Comparison of ENCODE assay signal across 30 cellular contexts in the genomic region with DNA sequence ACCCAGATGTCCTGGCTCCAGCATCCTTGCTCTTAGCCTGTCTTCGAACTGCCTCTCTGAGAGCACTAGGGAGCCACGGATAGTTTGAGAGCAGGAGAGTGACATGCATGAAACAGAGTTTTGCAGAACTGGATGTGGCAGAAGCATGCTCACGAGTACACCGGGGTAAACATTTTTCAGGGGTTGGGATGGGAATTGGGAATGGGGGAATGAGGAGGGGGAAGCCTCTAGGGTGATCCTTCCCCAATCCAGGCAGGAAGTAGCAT. TPM values are rescaled to one million over a fixed set of nuclear protein-coding genes. Genes with fewer than 3 reads are reported as not detected.
A peak's percentile ranks its signal among the peaks of the same experiment; 100 is the strongest.
DNase-seq lines count a peak whose midpoint lies in the region; ATAC-seq, FAIRE-seq and TF ChIP-seq lines count a peak whose summit lies in the region.
"Had no signal": no experiment of that assay in that cellular context is flagged by ENCODE, and none has a peak within 500 bp of the region (broad histone marks: within the 10 kb centered on the region; RNA-seq: fewer than 3 reads in every experiment).

No MANE protein-coding gene starts in this region.

- H3K79me2 ChIP-seq in H1 (ENCODE audit: control insufficient read depth in 1 of 2, insufficient read depth in 2 of 2, low read length in 2 of 2) (no peaks in the 10 kb centered on the region), neural progenitor cell (ENCODE audit: low read depth) (no peaks in the 10 kb centered on the region)

- FAIRE-seq in H1 (lab: Jason Lieb, UNC) = no peak
- FAIRE-seq: GM19239 had no signal

- BruUV-seq in MCF 10A (replicated peaks; lab: Mats Ljungman, UMichigan) = no TSS peak

- 0 out of 2 replicates have a peak, but pooled peaks cover 3% of the 10 kb centered on the region for H3K23me2 ChIP-seq in H1 (ENCODE audit: low read depth, low read length)

- H3K4me3 Mint-ChIP-seq in MCF 10A (ENCODE audit: unreplicated experiment) (no peak overlapping the region), neural progenitor cell (peak overlapping the region; percentile 60)
- H3K4me3 Mint-ChIP-seq: activated CD8-positive, alpha-beta T cell treated with anti-CD3 and anti-CD28 coated beads for 36 hours; activated naive CD8-positive, alpha-beta T cell treated with anti-CD3 and anti-CD28 coated beads, Interleukin-2, amount 10 ng/mL, durations not matched to agents 7 days and 5 days; CD4-positive, alpha-beta T cell; HFFc6 had no signal

- no peak overlapping the region for H2BK12ac ChIP-seq in H1 (ENCODE audit: low read depth, low read length)

- POLR2A ChIA-PET in MCF 10A (lab: Yijun Ruan, JAX) (no interaction called here), H1 (lab: Charles Lee; ENCODE audit: partially characterized antibody) (no interaction called here)

- no peaks in the 10 kb centered on the region for H3K27me3 ChIP-seq in breast epithelium
- no peaks in the 10 kb centered on the region for H3K27me3 ChIP-seq in H1 (replicated peaks in 1 of 4; ENCODE audit: control insufficient read depth in 3 of 4, extremely low read depth in 1 of 4, insufficient read depth in 3 of 4, low read length in 3 of 4)
- no peaks in the 10 kb centered on the region for H3K27me3 ChIP-seq in neural progenitor cell
- H3K27me3 ChIP-seq in subcutaneous abdominal adipose tissue (ENCODE audit: control insufficient read depth in 5 of 5, insufficient read depth in 4 of 5, low read length in 5 of 5) = no peaks in the 10 kb centered on the region
- H3K27me3 ChIP-seq: tibial nerve had no signal

- H2BK15ac ChIP-seq in H1 (ENCODE audit: low read length) = peak overlapping the region; percentile 18; the same call in 1 of the 2 replicates

- H3K27ac ChIP-seq in breast epithelium = peak overlapping the region; percentile 78 to 79
- no peak overlapping the region for H3K27ac ChIP-seq in H1 (ENCODE audit: low read depth, low read length)
- H3K27ac ChIP-seq in neural progenitor cell = no peak overlapping the region
- peak overlapping the region; percentile 62 for H3K27ac ChIP-seq in subcutaneous abdominal adipose tissue (ENCODE audit: low read depth, low read length)
- H3K27ac ChIP-seq: foreskin keratinocyte, neutrophil had no signal

- H3K9me3 Mint-ChIP-seq in MCF 10A (ENCODE audit: unreplicated experiment) = no peaks in the 10 kb centered on the region
- H3K9me3 Mint-ChIP-seq in neural progenitor cell = no peaks in the 10 kb centered on the region
- H3K9me3 Mint-ChIP-seq: activated CD8-positive, alpha-beta T cell treated with anti-CD3 and anti-CD28 coated beads for 36 hours; activated naive CD8-positive, alpha-beta T cell treated with anti-CD3 and anti-CD28 coated beads, Interleukin-2, amount 10 ng/mL, durations not matched to agents 7 days and 5 days; CD4-positive, alpha-beta T cell; HFFc6 had no signal

- no peak overlapping the region for H3K4me3 ChIP-seq in breast epithelium
- no peak overlapping the region for H3K4me3 ChIP-seq in H1 (ENCODE audit: extremely low read depth in 1 of 4, insufficient read depth in 2 of 4, low read depth in 3 of 4, low read length in 4 of 4)
- no peak overlapping the region for H3K4me3 ChIP-seq in neural progenitor cell
- no peak overlapping the region for H3K4me3 ChIP-seq in subcutaneous abdominal adipose tissue (ENCODE audit: low read depth in 1 of 5, low read length in 5 of 5)
- H3K4me3 ChIP-seq: tibial nerve had no signal

- no peak overlapping the region for H3K4ac ChIP-seq in H1 (replicated peaks; ENCODE audit: insufficient read length, low read depth, low read length)

- H2AFZ ChIP-seq in H1 (ENCODE audit: low read length) (no peak overlapping the region), neural progenitor cell (replicated peaks) (no peak overlapping the region)

- no peak overlapping the region for H2BK120ac ChIP-seq in H1 (replicated peaks; ENCODE audit: low read depth, low read length)

- CTCF ChIA-PET in MCF 10A (lab: Yijun Ruan, JAX) (no interaction called here), H1 (lab: Charles Lee; ENCODE audit: partially characterized antibody) (interaction anchor here (0.6 kb wide), 1 partner anchor 536 kb away, joined by 3 read pairs; no protein-coding TSS in a partner anchor)

- no peak overlapping the region for H3K14ac ChIP-seq in H1 (ENCODE audit: insufficient read length)

- 98% methylated on average over 4 of the region's 4 CpGs; no CpG with 5 or more reads in 1 of the 2 experiments for WGBS in H1 (ENCODE audit: extremely low coverage in 1 of 2, insufficient coverage in 1 of 2, insufficient read length in 1 of 2, insufficient replicate concordance in 2 of 2, low coverage in 1 of 2, low lambda C conversion rate in 2 of 2, missing lambda C conversion rate in 1 of 2), 2 experiments

- ATAC-seq in HG03039 (IDR thresholded peaks at IDR 0.05; ENCODE audit: unreplicated experiment) = no peak
- ATAC-seq: activated CD8-positive, alpha-beta T cell treated with anti-CD3 and anti-CD28 coated beads for 36 hours; foreskin keratinocyte had no signal

- H4K91ac ChIP-seq in H1 (replicated peaks; ENCODE audit: insufficient read length, low read length) = no peak overlapping the region

- H3F3A ChIP-seq in neural progenitor cell (ENCODE audit: low read depth) = no peaks in the 10 kb centered on the region

- no peak overlapping the region for H3K23ac ChIP-seq in H1 (ENCODE audit: insufficient read length)

- no peak for TF ChIP-seq RAD21 in H1 (IDR thresholded peaks at IDR 0.05 in 1 of 2, conservative IDR thresholded peaks at IDR 0.05 in 1 of 2; ENCODE audit: low read depth in 2 of 2, low read length in 2 of 2)

- H3K9ac ChIP-seq in H1 (replicated peaks in 1 of 4; ENCODE audit: extremely low read depth in 1 of 4, low read depth in 3 of 4, low read length in 3 of 4) (no peak overlapping the region), neural progenitor cell (no peak overlapping the region), subcutaneous abdominal adipose tissue (ENCODE audit: low read length in 5 of 5) (peak overlapping the region in 2 of 5 donors; percentile 38 to 54)

- H3K27me3 Mint-ChIP-seq in MCF 10A (ENCODE audit: insufficient read depth, unreplicated experiment) (no peaks in the 10 kb centered on the region), neural progenitor cell (ENCODE audit: insufficient read depth, low read depth) (peaks cover 17% of the 10 kb centered on the region)
- H3K27me3 Mint-ChIP-seq: activated CD8-positive, alpha-beta T cell treated with anti-CD3 and anti-CD28 coated beads for 36 hours; CD4-positive, alpha-beta T cell had no signal

- peaks cover 5 to 32% of the 10 kb centered on the region in 2 donors for H3K4me1 ChIP-seq in breast epithelium
- H3K4me1 ChIP-seq in H1 (replicated peaks in 1 of 4; ENCODE audit: control insufficient read depth in 3 of 4, insufficient read depth in 4 of 4, low read length in 3 of 4) = peaks cover 0 to 2% (median 0%) of the 10 kb centered on the region in 4 experiments; a peak in 2 of 7 replicates
- H3K4me1 ChIP-seq in neural progenitor cell = peaks cover 8% of the 10 kb centered on the region
- peaks cover 21 to 92% (median 72%) of the 10 kb centered on the region in 5 donors for H3K4me1 ChIP-seq in subcutaneous abdominal adipose tissue (ENCODE audit: control insufficient read depth in 5 of 5, insufficient read depth in 5 of 5, low read length in 5 of 5)
- H3K4me1 ChIP-seq: foreskin keratinocyte had no signal

- H3K36me3 Mint-ChIP-seq in MCF 10A (ENCODE audit: insufficient read depth, unreplicated experiment) = peaks cover 3% of the 10 kb centered on the region
- no peaks in the 10 kb centered on the region for H3K36me3 Mint-ChIP-seq in neural progenitor cell
- H3K36me3 Mint-ChIP-seq: activated naive CD8-positive, alpha-beta T cell treated with anti-CD3 and anti-CD28 coated beads, Interleukin-2, amount 10 ng/mL, durations not matched to agents 7 days and 5 days had no signal

- H3K79me1 ChIP-seq in H1 (ENCODE audit: low read depth, low read length) = no peaks in the 10 kb centered on the region

- no peaks in the 10 kb centered on the region for H3K9me3 ChIP-seq in breast epithelium
- H3K9me3 ChIP-seq in H1 (ENCODE audit: insufficient read depth in 2 of 2, low read depth in 1 of 2, low read length in 1 of 2) = no peaks in the 10 kb centered on the region
- no peaks in the 10 kb centered on the region for H3K9me3 ChIP-seq in neural progenitor cell (ENCODE audit: low read depth)
- H3K9me3 ChIP-seq in subcutaneous abdominal adipose tissue (ENCODE audit: control insufficient read depth in 5 of 5, low read length in 5 of 5) = peaks cover 0 to 4% (median 0%) of the 10 kb centered on the region in 5 donors
- H3K9me3 ChIP-seq: neutrophil, tibial nerve had no signal

- no peak overlapping the region for H3K18ac ChIP-seq in H1 (ENCODE audit: extremely low read depth, low read length)

- no peak overlapping the region for H2BK20ac ChIP-seq in H1 (ENCODE audit: low read length)

- H3K56ac ChIP-seq in H1 (replicated peaks; ENCODE audit: insufficient read length, low read depth, low read length) = no peak overlapping the region

- H3K27ac Mint-ChIP-seq in MCF 10A (ENCODE audit: low read depth, unreplicated experiment) = no peak overlapping the region
- H3K27ac Mint-ChIP-seq in neural progenitor cell = no peak overlapping the region
- H3K27ac Mint-ChIP-seq: activated CD8-positive, alpha-beta T cell treated with anti-CD3 and anti-CD28 coated beads for 36 hours; activated naive CD8-positive, alpha-beta T cell treated with anti-CD3 and anti-CD28 coated beads, Interleukin-2, amount 10 ng/mL, durations not matched to agents 7 days and 5 days; CD4-positive, alpha-beta T cell; HFFc6 had no signal

- intact Hi-C loops in breast epithelium (cut with DNase I; ENCODE audit: low total_unique reads) = no loop called here
- intact Hi-C loops in MCF 10A (cut with micrococcal nuclease) = no loop called here

- H3K4me1 Mint-ChIP-seq in MCF 10A (ENCODE audit: insufficient read depth, unreplicated experiment) (peaks cover 25% of the 10 kb centered on the region), neural progenitor cell (peaks cover 44% of the 10 kb centered on the region)
- H3K4me1 Mint-ChIP-seq: activated naive CD8-positive, alpha-beta T cell treated with anti-CD3 and anti-CD28 coated beads, Interleukin-2, amount 10 ng/mL, durations not matched to agents 7 days and 5 days had no signal

- TF ChIP-seq EP300 in H1 (IDR thresholded peaks at IDR 0.05; ENCODE audit: borderline replicate concordance in 1 of 2, low read depth in 2 of 2, low read length in 2 of 2) = no peak

- H4K20me1 ChIP-seq in H1 (replicated peaks in 1 of 2; ENCODE audit: control insufficient read depth in 1 of 2, insufficient read depth in 2 of 2, low read length in 2 of 2) = no peaks in the 10 kb centered on the region
- H4K20me1 ChIP-seq in neural progenitor cell (ENCODE audit: low read depth) = no peaks in the 10 kb centered on the region

- no peak overlapping the region for H3K4me2 ChIP-seq in H1 (ENCODE audit: insufficient read depth in 1 of 2, low read depth in 2 of 2, low read length in 2 of 2)
- no peak overlapping the region for H3K4me2 ChIP-seq in neural progenitor cell

- H4K5ac ChIP-seq in H1 (ENCODE audit: insufficient read length, low read depth, low read length) = no peak overlapping the region

- no peak overlapping the region for H2AK5ac ChIP-seq in H1 (ENCODE audit: low read depth, low read length)

- no peak overlapping the region for H2BK5ac ChIP-seq in H1 (ENCODE audit: low read depth, low read length)

- TF ChIP-seq CTCF in breast epithelium (IDR thresholded peaks at IDR 0.05) (no peak), MCF 10A (IDR thresholded peaks at IDR 0.05; ENCODE audit: unreplicated experiment) (no peak), H1 (IDR thresholded peaks at IDR 0.05; ENCODE audit: control extremely low read depth in 1 of 3, insufficient read depth in 1 of 3, low read depth in 1 of 3, low read length in 3 of 3) (no peak), neural progenitor cell (IDR thresholded peaks at IDR 0.05) (no peak)

- H3K36me3 ChIP-seq in breast epithelium (no peaks in the 10 kb centered on the region), H1 (ENCODE audit: control insufficient read depth in 2 of 4, insufficient read depth in 4 of 4, low read length in 3 of 4) (no peaks in the 10 kb centered on the region), neural progenitor cell (no peaks in the 10 kb centered on the region), subcutaneous abdominal adipose tissue (ENCODE audit: control insufficient read depth in 5 of 5, insufficient read depth in 5 of 5, low read length in 5 of 5) (no peaks in the 10 kb centered on the region)
- H3K36me3 ChIP-seq: neutrophil, tibial nerve had no signal

- TF ChIP-seq POLR2A in breast epithelium (IDR thresholded peaks at IDR 0.05) = no peak
- no peak for TF ChIP-seq POLR2A in H1 (IDR thresholded peaks at IDR 0.05; ENCODE audit: control extremely low read depth in 1 of 2, low read depth in 2 of 2, low read length in 2 of 2)

- DNase-seq in breast epithelium (ENCODE audit: low spot score in 2 of 2) (no peak), MCF 10A (ENCODE audit: unreplicated experiment) (no peak), H1 (ENCODE audit: low read depth in 1 of 2, low spot score in 2 of 2) (no peak), neural progenitor cell (ENCODE audit: low spot score) (no peak), putamen (ENCODE audit: low spot score) (no peak), NCI-H1694 (lab: John Stamatoyannopoulos, UW) (no peak)
- DNase-seq: 8988T; activated CD4-positive, alpha-beta T cell treated with anti-CD3 and anti-CD28 coated beads for 1 hour; activated CD8-positive, alpha-beta T cell treated with anti-CD3 and anti-CD28 coated beads for 36 hours; activated effector memory CD4-positive, alpha-beta T cell treated with Interleukin-2 at 50 U/mL for 16 hours; activated naive CD8-positive, alpha-beta T cell treated with anti-CD3 and anti-CD28 coated beads, Interleukin-2, amount 10 ng/mL, durations not matched to agents 7 days and 5 days; CD4-positive, alpha-beta T cell; DMS 273 treated with DMSO at 0.1 percent for 48 hours; effector CD8-positive, alpha-beta T cell; erythroblast; foreskin keratinocyte; HFFc6; MM.1S; NCI-H1417; NCI-H446 treated with DMSO at 0.1 percent for 48 hours; retina; stimulated activated CD4-positive, alpha-beta T cell treated with anti-CD3 and anti-CD28 coated beads, Interleukin-4, amount 100 ng/mL, for 4 hours; stimulated activated naive CD4-positive, alpha-beta T cell treated with Interleukin-2 at 50 U/mL for 16 hours had no signal

- H4K8ac ChIP-seq in H1 (ENCODE audit: extremely low read depth, insufficient read depth, low read length) = no peak overlapping the region

RNA-seq across cellular contexts. Expression of a gene that starts 34.2 kb away (rescaled TPM):
- total RNA-seq in breast epithelium = not detected
- not detected in 2 replicates for total RNA-seq in MCF 10A (2022)
- not detected in 2 replicates for total RNA-seq in H1 (2021; fragmentation: NEBNext Ultra II Directional; extraction: Animal tissue kit (Norgen Biotek cat#: 25700))
- 0.06 and 0.18 TPM in 2 replicates for polyA plus RNA-seq in H1 (2011; rRNA removed)
- 0.12 TPM for polyA plus RNA-seq in H1 (2011; cell fraction: cytosol; rRNA removed)
- 0.23 TPM for polyA plus RNA-seq in H1 (2011; cell fraction: nucleus; rRNA removed)
- polyA plus RNA-seq in H1 (2012, experiment 1 of 2) = 0.15 to 0.29 TPM in 2 of 4 replicates, not detected in the others
- polyA plus RNA-seq in H1 (2012, experiment 2 of 2) = 0.42 TPM
- polyA plus RNA-seq in H1 (2013, experiment 1 of 2) = 0.06 TPM
- 0.02 TPM for polyA plus RNA-seq in H1 (2013, experiment 2 of 2)
- polyA minus RNA-seq in H1 (2011; rRNA and poly(A)+ RNA removed) = 0.17 TPM in 1 of 2 replicates, not detected in the other
- polyA minus RNA-seq in H1 (2011; cell fraction: cytosol; rRNA and poly(A)+ RNA removed) = not detected
- not detected for polyA minus RNA-seq in H1 (2011; cell fraction: nucleus; rRNA and poly(A)+ RNA removed)
- total RNA-seq in neural progenitor cell (ENCODE audit: low replicate concordance) = 0.43 TPM in 1 of 2 replicates, not detected in the other
- total RNA-seq: activated CD8-positive, alpha-beta T cell treated with anti-CD3 and anti-CD28 coated beads for 36 hours; activated naive CD8-positive, alpha-beta T cell treated with anti-CD3 and anti-CD28 coated beads, Interleukin-2, amount 10 ng/mL, durations not matched to agents 7 days and 5 days; CD4-positive, alpha-beta T cell; chondrocyte; foreskin keratinocyte; HFFc6; lung microvascular endothelial cell; tibial nerve had no signal
- polyA plus RNA-seq: foreskin keratinocyte had no signal

Comparison
In these comparisons a context has a peak if more than half of its experiments do, and no peak if none do; other contexts are left out.
1. H3K27ac ChIP-seq: peak in breast epithelium (2 of 2) and subcutaneous abdominal adipose tissue (single experiment); none in H1 (single experiment) and neural progenitor cell (single experiment).